ENCODE assay signal across 7 cellular contexts in genomic region chr10:116796910-116797513, GRCh38. TPM values are rescaled to one million over a fixed set of nuclear protein-coding genes. Genes with fewer than 3 reads are reported as not detected.
DNase-seq lines count a peak whose midpoint lies in the region; ATAC-seq and TF ChIP-seq lines count a peak whose summit lies in the region.

No MANE protein-coding gene starts in this region.

- H3K4me1 ChIP-seq in ascending aorta: no peaks in the 10 kb centered on the region

- H3K4me3 ChIP-seq in GM12875 (ENCODE audit: low read depth, low read length) (no peak overlapping the region), ascending aorta (no peak overlapping the region)

- DNase-seq in NCI-H128 (lab: John Stamatoyannopoulos, UW; ENCODE audit: unreplicated experiment) (peak; percentile 28), T-helper 22 cell (ENCODE audit: low read depth) (peak; percentile 29), ascending aorta (ENCODE audit: low spot score in 2 of 2) (no peak), hypothalamus (lab: John Stamatoyannopoulos, UW) (peak in 49 of 51 donors; percentile 5 to 86 (median 54))
- peak; percentile 37 to 69 for DNase-seq in stimulated activated CD4-positive, alpha-beta T cell treated with anti-CD3 and anti-CD28 coated beads, Interleukin-12 subunit alpha, Interleukin-12 subunit beta, amount 100 ng/mL, for 24 hours (ENCODE audit: low read depth in 2 of 2)

- H3K27ac ChIP-seq in ascending aorta: no peak overlapping the region

- no peaks in the 10 kb centered on the region for H3K36me3 ChIP-seq in ascending aorta

- intact Hi-C loops in ascending aorta (cut with DNase I): loop anchor here (1.0 kb wide), 1 partner anchor 378 kb away; no protein-coding TSS in a partner anchor

- no peaks in the 10 kb centered on the region for H3K9me3 ChIP-seq in ascending aorta

- peak; percentile 87 for TF ChIP-seq CTCF in GM12875 (IDR thresholded peaks at IDR 0.05; ENCODE audit: borderline replicate concordance, insufficient read depth, low read depth, low read length)
- peak; percentile 76 to 92 (median 84) for TF ChIP-seq CTCF in ascending aorta (IDR thresholded peaks at IDR 0.05)

- no peaks in the 10 kb centered on the region for H3K27me3 ChIP-seq in ascending aorta

- ATAC-seq in HG02588 (IDR thresholded peaks at IDR 0.05; ENCODE audit: unreplicated experiment): peak; percentile 59

RNA-seq across cellular contexts. Expression of gene ENO4, which starts 52.3 kb away (rescaled TPM):
- not detected for total RNA-seq in ascending aorta

RNA-seq across cellular contexts. Expression of gene HSPA12A, which starts 54.6 kb away (rescaled TPM):
- total RNA-seq in ascending aorta: 5.5 TPM

Comparison
In these comparisons a context has a peak if more than half of its experiments do, and no peak if none do; other contexts are left out.
1. DNase-seq: peak in NCI-H128 (single experiment), T-helper 22 cell (single experiment), hypothalamus (49 of 51) and stimulated activated CD4-positive, alpha-beta T cell treated with anti-CD3 and anti-CD28 coated beads, Interleukin-12 subunit alpha, Interleukin-12 subunit beta, amount 100 ng/mL, for 24 hours (2 of 2); none in ascending aorta (0 of 2).